ENCODE assay signal across 9 cellular contexts in the genomic region with DNA sequence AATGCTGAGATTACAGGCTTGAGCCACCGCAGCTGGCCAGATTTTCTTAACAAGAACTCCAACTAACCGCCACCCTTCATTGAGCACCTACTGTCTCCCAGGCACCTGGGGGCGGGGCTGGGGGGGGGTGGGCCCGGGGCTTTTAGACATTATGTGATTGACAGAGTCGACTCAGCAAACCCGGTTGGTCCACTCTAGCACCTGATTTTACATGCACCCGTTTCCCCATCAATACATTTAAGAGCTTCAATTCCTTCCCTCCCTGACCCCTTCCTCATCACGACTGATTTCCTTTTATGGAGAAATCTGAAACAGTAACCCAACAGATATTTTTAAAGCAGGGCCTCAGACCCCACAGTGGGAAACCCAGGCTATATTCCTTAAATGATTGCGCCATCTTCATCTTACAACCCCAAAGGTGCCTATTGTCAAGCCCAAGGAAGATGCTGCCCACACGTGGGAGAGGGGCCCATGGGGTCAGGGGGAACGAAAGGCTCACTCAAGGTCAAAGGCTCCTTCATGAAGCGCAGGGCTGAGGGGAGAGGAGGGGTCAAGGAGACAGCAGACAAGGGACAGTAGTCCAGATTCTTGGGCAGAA. TPM values are rescaled to one million over a fixed set of nuclear protein-coding genes. Genes with fewer than 3 reads are reported as not detected.
DNase-seq lines count a peak whose midpoint lies in the region; ATAC-seq, FAIRE-seq and TF ChIP-seq lines count a peak whose summit lies in the region.
"Had no signal": no experiment of that assay in that cellular context is flagged by ENCODE, and none has a peak within 500 bp of the region (broad histone marks: within the 10 kb centered on the region; RNA-seq: fewer than 3 reads in every experiment).

No MANE protein-coding gene starts in this region.

- H4K20me1 ChIP-seq in DND-41 (ENCODE audit: insufficient read depth, low read length), result peaks cover 20% of the 10 kb centered on the region; the same call in 1 of the 2 replicates
- peaks cover 4% of the 10 kb centered on the region; the same call in 1 of the 2 replicates for H4K20me1 ChIP-seq in MM.1S (ENCODE audit: insufficient read depth, low read length)

- TF ChIP-seq POLR2A in prostate gland (IDR thresholded peaks at IDR 0.05), result no peak

- no peak for FAIRE-seq in small intestine (lab: Jason Lieb, UNC)

- DNase-seq in DND-41 (no peak), MM.1S (no peak), epithelial cell of proximal tubule (ENCODE audit: low read depth) (no peak), prostate gland (ENCODE audit: low spot score) (no peak), small intestine (no peak), HK-2 (ENCODE audit: unreplicated experiment) (no peak)
- DNase-seq in stimulated activated CD4-positive, alpha-beta T cell treated with anti-CD3 and anti-CD28 coated beads, Interleukin-15, amount 100 ng/mL, for 24 hours, result no peak
- DNase-seq: SW 1271 had no signal

- WGBS in prostate gland, result 72% methylated on average over 12 of the region's 12 CpGs
- 63 to 73% (median 69%) methylated on average over 12 of the region's 12 CpGs for WGBS in small intestine, 3 donors

- H3K79me2 ChIP-seq in DND-41 (ENCODE audit: insufficient read depth, low read length) (peaks cover 21% of the 10 kb centered on the region), MM.1S (ENCODE audit: low read length) (peaks cover 62% of the 10 kb centered on the region)

- peaks cover 14% of the 10 kb centered on the region; the same call in 1 of the 2 replicates for H3F3A ChIP-seq in MM.1S (ENCODE audit: insufficient read depth, low read length)

- no peaks in the 10 kb centered on the region for H3K9me3 ChIP-seq in DND-41 (ENCODE audit: insufficient read depth, low read length, severe bottlenecking)
- no peaks in the 10 kb centered on the region for H3K9me3 ChIP-seq in MM.1S (replicated peaks; ENCODE audit: insufficient read depth, low read length)
- no peaks in the 10 kb centered on the region for H3K9me3 ChIP-seq in prostate gland
- H3K9me3 ChIP-seq in small intestine (ENCODE audit: control insufficient read depth, low read depth), result no peaks in the 10 kb centered on the region

- no peaks in the 10 kb centered on the region for H3K9me2 ChIP-seq in MM.1S (replicated peaks; ENCODE audit: insufficient read depth, low read length)

- ATAC-seq in DND-41 (ENCODE audit: insufficient read depth, low read depth) (no peak), GM21786 (IDR thresholded peaks at IDR 0.05; ENCODE audit: unreplicated experiment) (no peak)

- TF ChIP-seq CTCF in DND-41 (IDR thresholded peaks at IDR 0.05; ENCODE audit: borderline replicate concordance, extremely low read depth, low read length, poor library complexity, severe bottlenecking), result no peak
- TF ChIP-seq CTCF in MM.1S (IDR thresholded peaks at IDR 0.05; ENCODE audit: low read length), result no peak
- no peak for TF ChIP-seq CTCF in epithelial cell of proximal tubule (conservative IDR thresholded peaks at IDR 0.05; ENCODE audit: low read depth, low read length)
- TF ChIP-seq CTCF in prostate gland (IDR thresholded peaks at IDR 0.05), result no peak

- H3K4me1 ChIP-seq in DND-41 (ENCODE audit: insufficient read depth, low read length) (peaks cover 20% of the 10 kb centered on the region), MM.1S (ENCODE audit: low read length) (peaks cover 19% of the 10 kb centered on the region), prostate gland (replicated peaks) (no peaks in the 10 kb centered on the region), small intestine (ENCODE audit: control insufficient read depth in 2 of 2, insufficient read depth in 1 of 2, low read depth in 1 of 2, low read length in 1 of 2) (no peaks in the 10 kb centered on the region)

- peak overlapping the region; percentile 89; the same call in 1 of the 2 replicates for H3K9ac ChIP-seq in DND-41 (ENCODE audit: low read depth, low read length)
- no peak overlapping the region for H3K9ac ChIP-seq in MM.1S (ENCODE audit: low read length)

- H3K36me3 ChIP-seq in DND-41 (ENCODE audit: insufficient read depth, low read length), result no peaks in the 10 kb centered on the region
- H3K36me3 ChIP-seq in MM.1S (replicated peaks; ENCODE audit: insufficient read depth, low read length), result no peaks in the 10 kb centered on the region
- no peaks in the 10 kb centered on the region for H3K36me3 ChIP-seq in prostate gland
- H3K36me3 ChIP-seq in small intestine (ENCODE audit: control insufficient read depth in 2 of 2, insufficient read depth in 2 of 2, low read length in 2 of 2), result no peaks in the 10 kb centered on the region

- no peak overlapping the region for H2AFZ ChIP-seq in DND-41 (ENCODE audit: low read depth, low read length)
- H2AFZ ChIP-seq in MM.1S (ENCODE audit: low read length), result no peak overlapping the region

- H3K27ac ChIP-seq in DND-41 (ENCODE audit: low read length), result no peak overlapping the region
- no peak overlapping the region for H3K27ac ChIP-seq in MM.1S (ENCODE audit: low read length)
- H3K27ac ChIP-seq in prostate gland, result peak overlapping the region; percentile 90
- H3K27ac ChIP-seq in small intestine (ENCODE audit: low read depth in 1 of 2, low read length in 1 of 2), result no peak overlapping the region

- H3K4me2 ChIP-seq in DND-41 (ENCODE audit: insufficient read depth, low read length) (peak overlapping the region; percentile 86), MM.1S (ENCODE audit: low read depth, low read length) (peak overlapping the region; percentile 64)

- intact Hi-C loops in prostate gland (cut with DNase I), result no loop called here

- H3K27me3 ChIP-seq in DND-41 (ENCODE audit: insufficient read depth, low read length, poor library complexity), result no peaks in the 10 kb centered on the region
- no peaks in the 10 kb centered on the region for H3K27me3 ChIP-seq in MM.1S (replicated peaks; ENCODE audit: insufficient read depth, low read length)
- no peaks in the 10 kb centered on the region for H3K27me3 ChIP-seq in prostate gland (replicated peaks; ENCODE audit: insufficient read depth)
- no peaks in the 10 kb centered on the region for H3K27me3 ChIP-seq in small intestine (ENCODE audit: control insufficient read depth in 2 of 2, insufficient read depth in 2 of 2, low read length in 2 of 2)

- peak overlapping the region in 1 of 2 experiments; percentile 65; a peak in 2 of 4 replicates for H3K4me3 ChIP-seq in DND-41 (ENCODE audit: low read depth in 1 of 2, low read length in 2 of 2)
- H3K4me3 ChIP-seq in MM.1S (ENCODE audit: low read length), result peak overlapping the region; percentile 63; the same call in 1 of the 2 replicates
- H3K4me3 ChIP-seq in epithelial cell of proximal tubule (ENCODE audit: low read depth, low read length), result peak overlapping the region; percentile 72
- peak overlapping the region; percentile 99 to 100 for H3K4me3 ChIP-seq in prostate gland
- H3K4me3 ChIP-seq in small intestine (ENCODE audit: low read depth in 1 of 2, low read length in 2 of 2), result peak overlapping the region in 1 of 2 donors; percentile 97

RNA-seq across cellular contexts. Expression of a gene that starts 1.8 kb away (rescaled TPM):
- total RNA-seq in epithelial cell of proximal tubule (5.1 and 18.0 TPM in 2 replicates), prostate gland (100 to 1,000 TPM in 1 of 2 donors, 10 to 100 TPM in 1; 51.2 to 124 TPM)
- polyA plus RNA-seq in small intestine, result 10 to 100 TPM; 10.6 to 18.6 (median 13.5) TPM

RNA-seq across cellular contexts. Expression of a gene that starts 56.3 kb away (rescaled TPM):
- 61.5 and 63.2 TPM in 2 replicates for total RNA-seq in epithelial cell of proximal tubule
- 10 to 100 TPM; 44.5 to 52.3 TPM for total RNA-seq in prostate gland
- polyA plus RNA-seq in small intestine, result 10 to 100 TPM; 22.6 to 24.9 (median 23.0) TPM

Comparison
In these comparisons a context has a peak if more than half of its experiments do, and no peak if none do; other contexts are left out.
1. H3K27ac ChIP-seq: peak in prostate gland (2 of 2); none in DND-41 (single experiment), MM.1S (single experiment) and small intestine (0 of 2).